ENCODE assay signal across 28 cellular contexts in the genomic region with DNA sequence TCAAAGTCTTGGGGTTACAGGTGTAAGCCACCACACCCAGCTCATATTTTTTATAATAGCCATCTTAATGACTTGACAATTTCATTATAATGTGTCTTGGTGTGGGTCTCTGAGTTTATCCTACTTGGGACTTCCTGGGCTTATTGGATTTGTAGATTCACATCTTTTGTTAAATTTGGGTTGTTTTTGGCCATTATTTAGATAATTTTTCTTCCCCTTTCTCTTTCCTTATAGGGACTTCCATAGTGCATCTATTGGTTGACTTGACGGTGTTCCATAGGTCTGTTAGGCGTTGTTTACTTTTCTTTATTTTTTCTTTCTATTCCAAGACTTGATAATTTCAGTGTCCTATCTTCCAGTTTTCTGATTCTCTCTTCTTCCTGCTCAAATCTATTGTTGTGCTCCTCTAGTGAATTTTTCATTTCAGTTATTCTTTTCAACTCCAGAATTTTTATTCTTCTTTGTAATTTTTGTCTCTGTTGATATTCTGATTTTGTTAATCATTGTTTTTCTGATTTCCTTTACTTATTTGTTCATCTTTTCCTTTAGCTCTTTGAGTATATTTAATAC.
"Had no signal": no experiment of that assay in that cellular context is flagged by ENCODE, and none has a peak within 500 bp of the region (broad histone marks: within the 10 kb centered on the region; RNA-seq: fewer than 3 reads in every experiment).

No MANE protein-coding gene starts in this region.

- DNase-seq: activated CD4-positive, alpha-beta T cell treated with anti-CD3 and anti-CD28 coated beads for 4 hours; activated CD4-positive, alpha-beta T cell treated with anti-CD3 and anti-CD28 coated beads, Interleukin-2, amount 50 U/mL, for 48 hours; activated CD8-positive, alpha-beta memory T cell treated with anti-CD3 and anti-CD28 coated beads, Interleukin-2, amount 10 ng/mL, durations not matched to agents 7 days and 5 days; activated effector memory CD4-positive, alpha-beta T cell treated with Interleukin-2 at 50 U/mL for 16 hours; activated naive CD4-positive, alpha-beta T cell; activated T-cell treated with anti-CD3 and anti-CD28 coated beads, Interleukin-2, amount 50 U/mL, for 24 hours; body of pancreas; central memory CD4-positive, alpha-beta T cell; Karpas-422; NCI-H1048; NCI-H146; NCI-H187 treated with DMSO at 0.1 percent for 48 hours; NCI-H2081 treated with DMSO at 0.1 percent for 48 hours; NCI-H345; NCI-H510A; NCI-H526 treated with DMSO at 0.1 percent for 48 hours; NCI-H82; NK-92 treated with Interleukin-12 subunit alpha and Interleukin-12 subunit beta, amount 100 ng/mL, for 24 hours; Peyer's patch; Right ventricle myocardium superior; SJCRH30 had no signal

- H3K4me1 ChIP-seq: ascending aorta, body of pancreas, Peyer's patch, SJCRH30 had no signal

- ATAC-seq: activated CD4-positive, CD25-positive, alpha-beta regulatory T cell treated with anti-CD3 and anti-CD28 coated beads, Interleukin-2, amount 50 U/mL, for 24 hours; activated CD8-positive, alpha-beta memory T cell treated with anti-CD3 and anti-CD28 coated beads, Interleukin-2, amount 10 ng/mL, durations not matched to agents 7 days and 5 days; body of pancreas had no signal

- FAIRE-seq: bronchial epithelial cell had no signal

- H3K27ac Mint-ChIP-seq: activated CD8-positive, alpha-beta memory T cell treated with anti-CD3 and anti-CD28 coated beads, Interleukin-2, amount 10 ng/mL, durations not matched to agents 7 days and 5 days; activated naive CD4-positive, alpha-beta T cell treated with anti-CD3 and anti-CD28 coated beads, Interleukin-2, amount 50 U/mL, for 24 hours; activated T-cell treated with anti-CD3 and anti-CD28 coated beads, Interleukin-2, amount 50 U/mL, for 24 hours; activated T-helper 1 cell treated with anti-CD3 and anti-CD28 coated beads, Interleukin-12 subunit alpha, Interleukin-12 subunit beta, Interleukin-2, Interleukin-4 antibody, amounts not matched to agents 30 ng/mL and 10 ng/mL and 1 ng/mL, durations not matched to agents 14 hours and 24 hours and 36 hours; T-helper 1 cell treated with Interleukin-12 subunit alpha and Interleukin-12 subunit beta and Interleukin-4 antibody, amounts not matched to agents 30 μg/mL and 1 μg/mL, for 36 hours had no signal

- H3K9me3 ChIP-seq: body of pancreas had no signal

- H3K4me3 Mint-ChIP-seq: activated CD8-positive, alpha-beta memory T cell treated with anti-CD3 and anti-CD28 coated beads, Interleukin-2, amount 10 ng/mL, durations not matched to agents 7 days and 5 days; activated naive CD4-positive, alpha-beta T cell treated with anti-CD3 and anti-CD28 coated beads, Interleukin-2, amount 50 U/mL, for 24 hours; activated T-cell treated with anti-CD3 and anti-CD28 coated beads, Interleukin-2, amount 50 U/mL, for 24 hours; activated T-helper 1 cell treated with anti-CD3 and anti-CD28 coated beads, Interleukin-12 subunit alpha, Interleukin-12 subunit beta, Interleukin-2, Interleukin-4 antibody, amounts not matched to agents 30 ng/mL and 10 ng/mL and 1 ng/mL, durations not matched to agents 14 hours and 24 hours and 36 hours; T-helper 1 cell treated with Interleukin-12 subunit alpha and Interleukin-12 subunit beta and Interleukin-4 antibody, amounts not matched to agents 30 μg/mL and 1 μg/mL, for 36 hours had no signal

- H3K4me3 ChIP-seq: ascending aorta, body of pancreas, Peyer's patch, SJCRH30 had no signal

- H3K27ac ChIP-seq: ascending aorta, body of pancreas, Peyer's patch, RWPE1, SJCRH30 had no signal

- H3K27me3 ChIP-seq: ascending aorta, body of pancreas, Peyer's patch, SJCRH30 had no signal

- H3K4me1 Mint-ChIP-seq: activated CD8-positive, alpha-beta memory T cell treated with anti-CD3 and anti-CD28 coated beads, Interleukin-2, amount 10 ng/mL, durations not matched to agents 7 days and 5 days; activated naive CD4-positive, alpha-beta T cell treated with anti-CD3 and anti-CD28 coated beads, Interleukin-2, amount 50 U/mL, for 24 hours had no signal
